ENCODE assay signal across 20 cellular contexts in the genomic region with DNA sequence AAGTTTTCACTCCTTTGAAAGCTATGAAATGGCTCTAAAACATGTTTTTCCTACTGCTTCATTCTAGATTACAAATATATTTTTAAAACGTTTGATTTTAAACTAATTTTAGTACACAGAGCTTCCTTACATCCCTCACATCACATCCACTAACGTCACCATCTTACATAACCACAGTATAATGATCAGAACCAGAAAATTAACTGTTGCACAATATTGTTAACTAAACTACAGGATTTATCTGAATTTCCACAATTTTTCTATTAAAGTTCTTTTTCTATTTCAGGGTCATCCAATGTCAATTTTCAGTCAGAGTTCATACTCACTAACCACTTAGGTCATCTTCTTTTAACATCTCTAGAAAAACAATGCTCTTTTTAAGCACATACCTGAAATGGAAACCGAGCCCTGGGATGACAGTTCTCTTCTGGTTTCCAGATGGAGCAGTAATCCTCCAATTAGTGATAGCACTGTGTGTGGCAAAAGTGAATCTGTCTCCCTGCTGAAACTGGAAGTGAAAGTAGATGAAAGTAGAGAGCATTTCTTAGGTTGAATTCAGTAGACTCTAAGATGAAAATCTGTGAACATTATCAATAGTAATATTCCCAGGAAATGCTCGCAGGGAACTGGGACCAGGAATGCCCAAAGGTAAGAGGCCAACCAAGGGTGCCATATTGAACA.
"Had no signal": no experiment of that assay in that cellular context is flagged by ENCODE, and none has a peak within 500 bp of the region (broad histone marks: within the 10 kb centered on the region; RNA-seq: fewer than 3 reads in every experiment).

No MANE protein-coding gene starts in this region.

- H3K27ac ChIP-seq: body of pancreas, colonic mucosa, lower lobe of right lung, sigmoid colon had no signal

- H3K9me3 ChIP-seq: body of pancreas, colonic mucosa, lower lobe of right lung, sigmoid colon had no signal

- H3K27me3 ChIP-seq: body of pancreas, colonic mucosa, sigmoid colon had no signal

- H3K4me3 ChIP-seq: body of pancreas, colonic mucosa, lower lobe of right lung, sigmoid colon had no signal

- H3K36me3 ChIP-seq: colonic mucosa, lower lobe of right lung, sigmoid colon had no signal

- H3K4me1 ChIP-seq: body of pancreas, colonic mucosa, lower lobe of right lung, sigmoid colon had no signal

- ATAC-seq: activated CD8-positive, alpha-beta T cell treated with anti-CD3 and anti-CD28 coated beads, Interleukin-2, amount 10 ng/mL, durations not matched to agents 7 days and 5 days; body of pancreas; left colon; lower lobe of right lung; natural killer cell; stimulated activated memory B cell treated with anti-CD40 and anti-IgM and Interleukin-4, amounts not matched to agents 10 μg/mL and 1 μg/mL and 100 μg/mL, for 72 hours had no signal

- FAIRE-seq: endometrium had no signal

- DNase-seq: activated CD4-positive, alpha-beta T cell treated with anti-CD3 and anti-CD28 coated beads, Interleukin-2, amount 10 ng/mL, durations not matched to agents 24 days and 14 days; activated CD8-positive, alpha-beta T cell treated with anti-CD3 and anti-CD28 coated beads, Interleukin-2, amount 10 ng/mL, durations not matched to agents 7 days and 5 days; activated naive CD4-positive, alpha-beta T cell treated with Interleukin-2 at 50 U/mL for 16 hours; activated naive CD8-positive, alpha-beta T cell treated with anti-CD3 and anti-CD28 coated beads, Interleukin-2, amount 10 ng/mL, durations not matched to agents 7 days and 5 days; activated T-cell treated with anti-CD3 and anti-CD28 coated beads, Interleukin-2, amount 50 U/mL, for 24 hours; amygdala; body of pancreas; colonic mucosa; erythroblast; foreskin melanocyte; hypothalamus; islet precursor cell; left colon; lower lobe of right lung; natural killer cell; nucleus accumbens; sigmoid colon; stimulated activated CD4-positive, alpha-beta T cell treated with anti-CD3 and anti-CD28 coated beads, Interleukin-4, amount 100 ng/mL, for 4 hours had no signal
